18 cellular contexts compared by ENCODE assay signal in genomic region chr10:18313146-18313542, GRCh38.
DNase-seq lines count a peak whose midpoint lies in the region; ATAC-seq, FAIRE-seq and TF ChIP-seq lines count a peak whose summit lies in the region.
"Had no signal": no experiment of that assay in that cellular context is flagged by ENCODE, and none has a peak within 500 bp of the region (broad histone marks: within the 10 kb centered on the region; RNA-seq: fewer than 3 reads in every experiment).

No MANE protein-coding gene starts in this region.

- peaks cover 8% of the 10 kb centered on the region for H3K27me3 Mint-ChIP-seq in Calu3 (ENCODE audit: unreplicated experiment)
- no peaks in the 10 kb centered on the region for H3K27me3 Mint-ChIP-seq in activated CD4-positive, alpha-beta T cell treated with anti-CD3 and anti-CD28 coated beads, Interleukin-2, amount 10 ng/mL, durations not matched to agents 24 days and 14 days

- H2AFZ ChIP-seq in HepG2 (ENCODE audit: low read length): no peak overlapping the region
- H2AFZ ChIP-seq: neural progenitor cell had no signal

- no peaks in the 10 kb centered on the region for H3K9me3 Mint-ChIP-seq in Calu3 (ENCODE audit: low read depth, unreplicated experiment)
- no peaks in the 10 kb centered on the region for H3K9me3 Mint-ChIP-seq in activated CD4-positive, alpha-beta T cell treated with anti-CD3 and anti-CD28 coated beads, Interleukin-2, amount 10 ng/mL, durations not matched to agents 24 days and 14 days
- H3K9me3 Mint-ChIP-seq: IgD-negative memory B cell, neural progenitor cell had no signal

- no peak for FAIRE-seq in HepG2 (lab: Jason Lieb, UNC)
- FAIRE-seq: A204.1, G401.6 had no signal

- CTCF ChIA-PET in HepG2 (lab: Yijun Ruan, JAX; ENCODE audit: low intra/inter-chr PET ratio, low total read pairs) (interaction anchor here (1.1 kb wide), 1 partner anchor 209 kb away, joined by 3 read pairs; no protein-coding TSS in a partner anchor), Calu3 (lab: Charles Lee) (no interaction called here)

- no peaks in the 10 kb centered on the region for H3K4me1 Mint-ChIP-seq in Calu3 (ENCODE audit: low read depth, unreplicated experiment)
- no peaks in the 10 kb centered on the region for H3K4me1 Mint-ChIP-seq in activated CD4-positive, alpha-beta T cell treated with anti-CD3 and anti-CD28 coated beads, Interleukin-2, amount 10 ng/mL, durations not matched to agents 24 days and 14 days
- H3K4me1 Mint-ChIP-seq: IgD-negative memory B cell had no signal

- TF ChIP-seq EP300 in HepG2 (IDR thresholded peaks at IDR 0.05; ENCODE audit: low read depth in 2 of 2, low read length in 2 of 2): no peak
- no peak for TF ChIP-seq EP300 in HepG2 (CRISPR knock-in tag; IDR thresholded peaks at IDR 0.05; ENCODE audit: borderline replicate concordance)

- 76% methylated on average over 10 of the region's 10 CpGs for WGBS in liver
- WGBS in HepG2 (ENCODE audit: low lambda C conversion rate): 60% methylated on average over 10 of the region's 10 CpGs
- WGBS in psoas muscle, 3 donors: 52 to 65% (median 57%) methylated on average over 10 of the region's 10 CpGs

- BruUV-seq in HepG2 (replicated peaks; lab: Mats Ljungman, UMichigan) (no TSS peak), Calu3 (replicated peaks; lab: Mats Ljungman, UMichigan) (no TSS peak)

- H3K27me3 ChIP-seq in liver (ENCODE audit: control insufficient read depth in 4 of 4, insufficient read depth in 4 of 4, low read length in 3 of 4): no peaks in the 10 kb centered on the region
- H3K27me3 ChIP-seq in HepG2 (ENCODE audit: control insufficient read depth in 1 of 2, insufficient read depth in 2 of 2, low read length in 2 of 2): peaks cover 0 to 6% of the 10 kb centered on the region in 2 experiments; a peak in 1 of 5 replicates
- no peaks in the 10 kb centered on the region for H3K27me3 ChIP-seq in left ventricle myocardium inferior (ENCODE audit: low read depth)
- no peaks in the 10 kb centered on the region for H3K27me3 ChIP-seq in psoas muscle (ENCODE audit: insufficient read depth in 3 of 3, low read length in 2 of 3)
- H3K27me3 ChIP-seq: BLaER1, neural progenitor cell, SJSA1 had no signal

- intact Hi-C loops in HepG2 (cut with micrococcal nuclease; ENCODE audit: unreplicated experiment): no loop called here
- intact Hi-C loops in left ventricle myocardium inferior (cut with micrococcal nuclease): no loop called here
- intact Hi-C loops in psoas muscle (cut with DNase I): no loop called here
- intact Hi-C loops in Calu3 (cut with micrococcal nuclease; ENCODE audit: unreplicated experiment): no loop called here
- intact Hi-C loops in activated CD4-positive, alpha-beta T cell treated with anti-CD3 and anti-CD28 coated beads, Interleukin-2, amount 10 ng/mL, durations not matched to agents 24 days and 14 days (cut with micrococcal nuclease): no loop called here

- ATAC-seq in HepG2 (no peak), psoas muscle (peak in 1 of 4 donors; percentile 22)

- H3K79me2 ChIP-seq in HepG2 (ENCODE audit: insufficient read depth, low read length): no peaks in the 10 kb centered on the region

- TF ChIP-seq CTCF in liver (IDR thresholded peaks at IDR 0.05; ENCODE audit: low read depth, low read length, missing input control) (no peak), HepG2 (CRISPR knock-in tag; IDR thresholded peaks at IDR 0.05) (no peak), left ventricle myocardium inferior (IDR thresholded peaks at IDR 0.05; ENCODE audit: borderline replicate concordance) (no peak), psoas muscle (IDR thresholded peaks at IDR 0.05) (no peak), Calu3 (IDR thresholded peaks at IDR 0.05; ENCODE audit: unreplicated experiment) (no peak)

- H3K4me3 ChIP-seq in liver (ENCODE audit: low read depth in 1 of 3, low read length in 3 of 3): peak overlapping the region in 1 of 3 donors; percentile 10
- H3K4me3 ChIP-seq in HepG2 (replicated peaks in 1 of 3; ENCODE audit: insufficient read depth in 1 of 3, low read depth in 2 of 3, low read length in 3 of 3): no peak overlapping the region
- H3K4me3 ChIP-seq in left ventricle myocardium inferior: peak overlapping the region; percentile 28
- H3K4me3 ChIP-seq in psoas muscle: peak overlapping the region; percentile 15
- H3K4me3 ChIP-seq: BLaER1, neural progenitor cell, SJSA1 had no signal

- H3K36me3 Mint-ChIP-seq in Calu3 (ENCODE audit: insufficient read depth, unreplicated experiment): no peaks in the 10 kb centered on the region
- no peaks in the 10 kb centered on the region for H3K36me3 Mint-ChIP-seq in activated CD4-positive, alpha-beta T cell treated with anti-CD3 and anti-CD28 coated beads, Interleukin-2, amount 10 ng/mL, durations not matched to agents 24 days and 14 days (ENCODE audit: low read depth)
- H3K36me3 Mint-ChIP-seq: IgD-negative memory B cell, neural progenitor cell had no signal

- in situ Hi-C loops in HepG2 (cut with HindIII; ENCODE audit: extremely low pct_ligation_motif_present, low pct_unique_long_range_greater_than_20kb): no loop called here

- TF ChIP-seq POLR2A in HepG2 (IDR thresholded peaks at IDR 0.05; ENCODE audit: insufficient read depth in 1 of 2, low read depth in 2 of 2, low read length in 2 of 2): no peak

- peak overlapping the region; percentile 21 to 30 for H3K27ac ChIP-seq in liver (ENCODE audit: low read depth in 1 of 2, low read length in 2 of 2)
- H3K27ac ChIP-seq in HepG2 (ENCODE audit: extremely low read length, insufficient read depth, low read length): no peak overlapping the region
- H3K27ac ChIP-seq in left ventricle myocardium inferior (replicated peaks): peak overlapping the region; percentile 88
- H3K27ac ChIP-seq in psoas muscle: no peak overlapping the region
- H3K27ac ChIP-seq: BLaER1, neural progenitor cell, SJSA1, VCaP had no signal

- no peak overlapping the region for H3K4me2 ChIP-seq in HepG2 (ENCODE audit: low read depth, low read length)
- H3K4me2 ChIP-seq: BLaER1, neural progenitor cell had no signal

- no peaks in the 10 kb centered on the region for H4K20me1 ChIP-seq in HepG2 (ENCODE audit: insufficient read depth, low read length)
- H4K20me1 ChIP-seq: BLaER1 had no signal

- H3K9ac ChIP-seq in liver (ENCODE audit: low read depth in 1 of 2, low read length in 2 of 2) (peak overlapping the region; percentile 11 to 59), HepG2 (ENCODE audit: insufficient read depth, low read depth, low read length) (no peak overlapping the region)
- H3K9ac ChIP-seq: BLaER1, neural progenitor cell had no signal

- H3K36me3 ChIP-seq in liver (ENCODE audit: control insufficient read depth in 4 of 4, insufficient read depth in 3 of 4, low read depth in 1 of 4, low read length in 3 of 4) (no peaks in the 10 kb centered on the region), HepG2 (replicated peaks in 1 of 2; ENCODE audit: control insufficient read depth in 1 of 2, insufficient read depth in 2 of 2, low read length in 2 of 2) (no peaks in the 10 kb centered on the region), left ventricle myocardium inferior (no peaks in the 10 kb centered on the region), psoas muscle (ENCODE audit: insufficient read depth in 1 of 2, low read depth in 1 of 2) (no peaks in the 10 kb centered on the region)
- H3K36me3 ChIP-seq: BLaER1, neural progenitor cell, SJSA1 had no signal

- no peak overlapping the region for H3K27ac Mint-ChIP-seq in Calu3 (ENCODE audit: unreplicated experiment)
- H3K27ac Mint-ChIP-seq in activated CD4-positive, alpha-beta T cell treated with anti-CD3 and anti-CD28 coated beads, Interleukin-2, amount 10 ng/mL, durations not matched to agents 24 days and 14 days: no peak overlapping the region
- H3K27ac Mint-ChIP-seq: IgD-negative memory B cell, neural progenitor cell had no signal

- TF ChIP-seq RAD21 in liver (IDR thresholded peaks at IDR 0.05) (no peak), HepG2 (CRISPR knock-in tag; IDR thresholded peaks at IDR 0.05) (no peak)

- H3K4me1 ChIP-seq in liver (ENCODE audit: control insufficient read depth in 4 of 4, insufficient read depth in 4 of 4, low read length in 3 of 4) (peaks cover 1 to 12% (median 4%) of the 10 kb centered on the region in 4 donors), HepG2 (ENCODE audit: insufficient read depth, low read length) (no peaks in the 10 kb centered on the region), left ventricle myocardium inferior (peaks cover 33% of the 10 kb centered on the region), psoas muscle (no peaks in the 10 kb centered on the region)
- H3K4me1 ChIP-seq: BLaER1, neural progenitor cell, SJSA1 had no signal

- H3K9me3 ChIP-seq in liver (ENCODE audit: control insufficient read depth in 4 of 4, low read length in 3 of 4) (no peaks in the 10 kb centered on the region), HepG2 (ENCODE audit: low read length) (no peaks in the 10 kb centered on the region), left ventricle myocardium inferior (replicated peaks) (peaks cover 4% of the 10 kb centered on the region), psoas muscle (no peaks in the 10 kb centered on the region)
- H3K9me3 ChIP-seq: BLaER1, SJSA1 had no signal

- POLR2A ChIA-PET in HepG2 (lab: Yijun Ruan, JAX): no interaction called here

- DNase-seq in HepG2 (ENCODE audit: low spot score) (no peak), left ventricle myocardium inferior (no peak), psoas muscle (no peak), Calu3 (no peak), C1 segment of cervical spinal cord (lab: John Stamatoyannopoulos, UW) (no peak), NCI-H187 (lab: John Stamatoyannopoulos, UW) (no peak)
- DNase-seq in activated CD4-positive, alpha-beta T cell treated with anti-CD3 and anti-CD28 coated beads, Interleukin-2, amount 10 ng/mL, durations not matched to agents 24 days and 14 days: no peak
- DNase-seq: activated naive CD4-positive, alpha-beta T cell treated with Interleukin-2 at 50 U/mL for 16 hours; NCI-H1436 treated with DMSO at 0.1 percent for 48 hours; stimulated activated naive CD4-positive, alpha-beta T cell treated with Interleukin-2 at 50 U/mL for 16 hours had no signal

- H3K4me3 Mint-ChIP-seq in Calu3 (ENCODE audit: low read depth, unreplicated experiment): no peak overlapping the region
- no peak overlapping the region for H3K4me3 Mint-ChIP-seq in activated CD4-positive, alpha-beta T cell treated with anti-CD3 and anti-CD28 coated beads, Interleukin-2, amount 10 ng/mL, durations not matched to agents 24 days and 14 days
- H3K4me3 Mint-ChIP-seq: IgD-negative memory B cell, neural progenitor cell had no signal

TF ChIP-seq in HepG2, 621 proteins besides CTCF, POLR2A, EP300 and RAD21 (continues in another document):
- no peak for TF ChIP-seq GATAD1 (CRISPR knock-in tag; IDR thresholded peaks at IDR 0.05)
- no peak for TF ChIP-seq TOE1 (CRISPR knock-in tag; IDR thresholded peaks at IDR 0.05)
- TF ChIP-seq NR2F1 (CRISPR knock-in tag; IDR thresholded peaks at IDR 0.05): no peak

Comparison
In these comparisons a context has a peak if more than half of its experiments do, and no peak if none do; other contexts are left out.
1. H3K27ac ChIP-seq: peak in liver (2 of 2) and left ventricle myocardium inferior (single experiment); none in HepG2 (single experiment) and psoas muscle (single experiment).
2. H3K4me3 ChIP-seq: peak in left ventricle myocardium inferior (single experiment) and psoas muscle (single experiment); none in HepG2 (0 of 3).